ENCODE assay signal across 15 cellular contexts in genomic region chr14:95255013-95255412, GRCh38.
A peak's percentile ranks its signal among the peaks of the same experiment; 100 is the strongest.
DNase-seq lines count a peak whose midpoint lies in the region; ATAC-seq and TF ChIP-seq lines count a peak whose summit lies in the region.
"Had no signal": no experiment of that assay in that cellular context is flagged by ENCODE, and none has a peak within 500 bp of the region (broad histone marks: within the 10 kb centered on the region; RNA-seq: fewer than 3 reads in every experiment).

No MANE protein-coding gene starts in this region.

- no peak overlapping the region for H2BK15ac ChIP-seq in H9 (ENCODE audit: low read depth, low read length)

- H4K20me1 ChIP-seq in H9 (ENCODE audit: control insufficient read depth, insufficient read depth, insufficient read length), result no peaks in the 10 kb centered on the region

- H2BK12ac ChIP-seq in H9 (ENCODE audit: insufficient read length, low read depth, low read length), result no peak overlapping the region

- no peaks in the 10 kb centered on the region for H3K79me1 ChIP-seq in H9 (ENCODE audit: insufficient read depth, low read depth, low read length, poor library complexity, severe bottlenecking)

- no peak overlapping the region for H4K91ac ChIP-seq in H9 (ENCODE audit: insufficient read length, low read depth, low read length)

- no CpG with 5 or more reads among the region's 4 CpGs for WGBS in H9 (ENCODE audit: extremely low coverage, insufficient read length, low lambda C conversion rate)

- no peak overlapping the region for H2AFZ ChIP-seq in H9 (ENCODE audit: low read length)

- no peak overlapping the region for H4K8ac ChIP-seq in H9 (replicated peaks; ENCODE audit: insufficient read length, low read depth, low read length)

- TF ChIP-seq CTCF in H9 (conservative IDR thresholded peaks at IDR 0.05) (peak; percentile 30; the same call in 2 of the 3 replicates), lower lobe of right lung (IDR thresholded peaks at IDR 0.05) (no peak)

- no peak overlapping the region for H2AK5ac ChIP-seq in H9 (ENCODE audit: insufficient read length, low read length)

- no peak overlapping the region for H3K4ac ChIP-seq in H9 (ENCODE audit: low read depth, low read length)

- peak overlapping the region; percentile 5 for H3K4me3 ChIP-seq in lower lobe of right lung
- H3K4me3 ChIP-seq: esophagus muscularis mucosa, Peyer's patch, right lobe of liver had no signal

- H3K36me3 ChIP-seq in lower lobe of right lung, result no peaks in the 10 kb centered on the region
- H3K36me3 ChIP-seq: esophagus muscularis mucosa, Peyer's patch, right lobe of liver had no signal

- peak; percentile 56 for ATAC-seq in GM18519 (IDR thresholded peaks at IDR 0.05; ENCODE audit: low FRiP score, unreplicated experiment)
- no peak for ATAC-seq in lower lobe of right lung
- no peak for ATAC-seq in HG03442 (IDR thresholded peaks at IDR 0.05; ENCODE audit: unreplicated experiment)
- ATAC-seq in Right ventricle myocardium superior (ENCODE audit: poor library complexity), result no peak

- no peak overlapping the region for H2BK5ac ChIP-seq in H9 (ENCODE audit: insufficient read length, low read length)

- H3K14ac ChIP-seq in H9 (ENCODE audit: insufficient read depth, low read length), result no peak overlapping the region

- no peak overlapping the region for H2BK120ac ChIP-seq in H9 (ENCODE audit: low read depth, low read length, poor library complexity, severe bottlenecking)

- peaks cover 20% of the 10 kb centered on the region; the same call in 1 of the 2 replicates for H3K4me1 ChIP-seq in H9 (ENCODE audit: insufficient read depth, low read length)
- peaks cover 12% of the 10 kb centered on the region for H3K4me1 ChIP-seq in lower lobe of right lung
- H3K4me1 ChIP-seq: right lobe of liver had no signal

- DNase-seq in H9 (peak; percentile 65), NCI-H345 (lab: John Stamatoyannopoulos, UW) (peak; percentile 39), lower lobe of right lung (no peak), Right ventricle myocardium superior (no peak)
- DNase-seq in stimulated activated CD4-positive, alpha-beta T cell treated with anti-CD3 and anti-CD28 coated beads, Interleukin-4, amount 100 ng/mL, for 1 hour, result no peak
- no peak for DNase-seq in T-helper 2 cell treated with Interferon-gamma antibody and Interleukin-4, amounts not matched to agents 5 μg/mL and 100 μg/mL, for 36 hours (ENCODE audit: low spot score)
- DNase-seq: activated naive CD4-positive, alpha-beta T cell; CD8-positive, alpha-beta memory T cell; NCI-H2171; right lobe of liver had no signal

- H3K4me2 ChIP-seq in H9 (ENCODE audit: insufficient read depth, insufficient read length, low read length), result peak overlapping the region; percentile 21

- H3K4me3 Mint-ChIP-seq in H9, result peak overlapping the region; percentile 15 to 26; a peak in 3 of 5 replicates
- no peak overlapping the region for H3K4me3 Mint-ChIP-seq in T-helper 2 cell treated with Interferon-gamma antibody and Interleukin-4, amounts not matched to agents 5 μg/mL and 100 μg/mL, for 36 hours
- H3K4me3 Mint-ChIP-seq: CD8-positive, alpha-beta memory T cell; T-helper 1 cell treated with Interleukin-12 subunit alpha and Interleukin-12 subunit beta and Interleukin-4 antibody, amounts not matched to agents 30 μg/mL and 1 μg/mL, for 36 hours had no signal

- H3K79me2 ChIP-seq in H9 (ENCODE audit: insufficient read depth, low read length), result no peaks in the 10 kb centered on the region; the same call in 1 of the 2 replicates

- H3K23me2 ChIP-seq in H9 (ENCODE audit: insufficient read length, low read depth, low read length, poor library complexity, severe bottlenecking), result no peaks in the 10 kb centered on the region

- H3K36me3 Mint-ChIP-seq in H9 (ENCODE audit: insufficient read depth in 1 of 3, low read depth in 3 of 3), result no peaks in the 10 kb centered on the region
- H3K36me3 Mint-ChIP-seq in T-helper 2 cell treated with Interferon-gamma antibody and Interleukin-4, amounts not matched to agents 5 μg/mL and 100 μg/mL, for 36 hours (ENCODE audit: low read depth), result no peaks in the 10 kb centered on the region
- H3K36me3 Mint-ChIP-seq: CD8-positive, alpha-beta memory T cell had no signal

- H3K4me1 Mint-ChIP-seq in H9, result peaks cover 60 to 62% of the 10 kb centered on the region in 2 experiments
- H3K4me1 Mint-ChIP-seq in T-helper 2 cell treated with Interferon-gamma antibody and Interleukin-4, amounts not matched to agents 5 μg/mL and 100 μg/mL, for 36 hours (ENCODE audit: low read depth), result peaks cover 5% of the 10 kb centered on the region
- H3K4me1 Mint-ChIP-seq: CD8-positive, alpha-beta memory T cell had no signal

- H3K27ac ChIP-seq in H9 (ENCODE audit: insufficient read length, low read depth, low read length), result no peak overlapping the region
- no peak overlapping the region for H3K27ac ChIP-seq in lower lobe of right lung
- H3K27ac ChIP-seq: esophagus muscularis mucosa, right lobe of liver had no signal

- no peak overlapping the region for H3K18ac ChIP-seq in H9 (ENCODE audit: insufficient read length, low read depth, low read length)

- no peak overlapping the region for H3K56ac ChIP-seq in H9 (ENCODE audit: insufficient read length, low read depth, low read length)

- no peak overlapping the region for H3K23ac ChIP-seq in H9 (ENCODE audit: insufficient read length, low read depth, low read length)

- H3K9me3 Mint-ChIP-seq in H9, result no peaks in the 10 kb centered on the region
- H3K9me3 Mint-ChIP-seq in T-helper 2 cell treated with Interferon-gamma antibody and Interleukin-4, amounts not matched to agents 5 μg/mL and 100 μg/mL, for 36 hours, result no peaks in the 10 kb centered on the region
- H3K9me3 Mint-ChIP-seq: CD8-positive, alpha-beta memory T cell; T-helper 1 cell treated with Interleukin-12 subunit alpha and Interleukin-12 subunit beta and Interleukin-4 antibody, amounts not matched to agents 30 μg/mL and 1 μg/mL, for 36 hours had no signal

- no peak overlapping the region for H3T11ph ChIP-seq in H9 (ENCODE audit: low read length)

- H3K27me3 Mint-ChIP-seq in H9 (ENCODE audit: low read depth), result peaks cover 5% of the 10 kb centered on the region; the same call in 1 of the 2 replicates
- H3K27me3 Mint-ChIP-seq in T-helper 2 cell treated with Interferon-gamma antibody and Interleukin-4, amounts not matched to agents 5 μg/mL and 100 μg/mL, for 36 hours (ENCODE audit: low read depth), result peaks cover 14% of the 10 kb centered on the region

- H3K9me3 ChIP-seq in H9 (ENCODE audit: control insufficient read depth, low read depth, low read length) (no peaks in the 10 kb centered on the region), lower lobe of right lung (no peaks in the 10 kb centered on the region)
- H3K9me3 ChIP-seq: esophagus muscularis mucosa, Peyer's patch, right lobe of liver had no signal

- peak overlapping the region; percentile 50 to 75 (median 65); a peak in 4 of 7 replicates for H3K27ac Mint-ChIP-seq in H9
- no peak overlapping the region for H3K27ac Mint-ChIP-seq in T-helper 2 cell treated with Interferon-gamma antibody and Interleukin-4, amounts not matched to agents 5 μg/mL and 100 μg/mL, for 36 hours
- H3K27ac Mint-ChIP-seq: CD8-positive, alpha-beta memory T cell; T-helper 1 cell treated with Interleukin-12 subunit alpha and Interleukin-12 subunit beta and Interleukin-4 antibody, amounts not matched to agents 30 μg/mL and 1 μg/mL, for 36 hours had no signal

- intact Hi-C loops in lower lobe of right lung (cut with DNase I) (no loop called here), Right ventricle myocardium superior (cut with DNase I) (no loop called here)

- no peak overlapping the region for H2BK20ac ChIP-seq in H9 (ENCODE audit: low read depth, low read length, poor library complexity, severe bottlenecking)

- no peaks in the 10 kb centered on the region for H3K27me3 ChIP-seq in H9 (ENCODE audit: insufficient read depth, low read length)
- no peaks in the 10 kb centered on the region for H3K27me3 ChIP-seq in lower lobe of right lung (ENCODE audit: low read depth)
- H3K27me3 ChIP-seq: esophagus muscularis mucosa, Peyer's patch, right lobe of liver had no signal

- H3K9ac ChIP-seq in H9 (ENCODE audit: extremely low read depth, insufficient read length, low read length), result no peak overlapping the region

- H4K5ac ChIP-seq in H9 (ENCODE audit: insufficient read length, low read depth, low read length), result no peak overlapping the region

Comparison
In these comparisons a context has a peak if more than half of its experiments do, and no peak if none do; other contexts are left out.
1. DNase-seq: peak in H9 (single experiment) and NCI-H345 (single experiment); none in lower lobe of right lung (single experiment), stimulated activated CD4-positive, alpha-beta T cell treated with anti-CD3 and anti-CD28 coated beads, Interleukin-4, amount 100 ng/mL, for 1 hour (single experiment), Right ventricle myocardium superior (single experiment) and T-helper 2 cell treated with Interferon-gamma antibody and Interleukin-4, amounts not matched to agents 5 μg/mL and 100 μg/mL, for 36 hours (single experiment).